Comparison of ENCODE assay signal across 11 cellular contexts in the genomic region with DNA sequence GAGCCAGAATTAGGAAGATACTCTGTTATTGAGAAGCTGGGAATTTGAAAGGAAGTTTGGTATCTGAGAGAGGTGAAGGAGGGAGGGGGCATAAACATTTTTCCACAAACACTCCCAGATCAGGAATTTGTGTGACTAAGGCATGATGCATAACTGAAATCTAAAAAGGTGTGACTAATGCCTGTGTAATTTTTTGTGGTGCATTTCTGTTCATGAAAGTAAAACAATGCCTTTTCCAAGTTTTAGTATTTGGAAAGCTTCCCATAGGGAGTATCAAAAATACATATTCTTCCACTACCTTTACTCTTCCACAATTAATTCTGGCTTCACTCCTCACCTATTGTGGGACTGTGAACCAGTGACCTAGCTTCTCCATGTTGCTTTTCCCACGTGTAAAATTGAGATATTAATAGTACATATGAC. TPM values are rescaled to one million over a fixed set of nuclear protein-coding genes. Genes with fewer than 3 reads are reported as not detected.
DNase-seq lines count a peak whose midpoint lies in the region; ATAC-seq and TF ChIP-seq lines count a peak whose summit lies in the region.
"Had no signal": no experiment of that assay in that cellular context is flagged by ENCODE, and none has a peak within 500 bp of the region (broad histone marks: within the 10 kb centered on the region; RNA-seq: fewer than 3 reads in every experiment).

No MANE protein-coding gene starts in this region.

- TF ChIP-seq CTCF in AG09309 (IDR thresholded peaks at IDR 0.05; ENCODE audit: control insufficient read depth, insufficient read depth, low read depth, low read length, missing control alignments), result no peak
- TF ChIP-seq CTCF in gastrocnemius medialis (IDR thresholded peaks at IDR 0.05 in 4 of 5, conservative IDR thresholded peaks at IDR 0.05 in 1 of 5), result no peak

- peaks cover 0 to 5% of the 10 kb centered on the region in 2 donors for H3K4me1 ChIP-seq in gastrocnemius medialis

- H3K9me3 ChIP-seq in gastrocnemius medialis, result no peaks in the 10 kb centered on the region

- no peaks in the 10 kb centered on the region for H3K27me3 ChIP-seq in gastrocnemius medialis

- no peak for ATAC-seq in stimulated activated naive CD8-positive, alpha-beta T cell treated with anti-CD3 and anti-CD28 coated beads, Interleukin-15, Interleukin-2, amounts not matched to agents 100 U/mL and 50 U/mL, for 24 hours
- no peak for ATAC-seq in gastrocnemius medialis
- ATAC-seq: activated CD8-positive, alpha-beta T cell treated with anti-CD3 and anti-CD28 coated beads, Interleukin-2, amount 10 ng/mL, durations not matched to agents 7 days and 5 days; stimulated activated memory B cell treated with anti-CD40 and anti-IgM and Interleukin-4, amounts not matched to agents 10 μg/mL and 1 μg/mL and 100 μg/mL, for 72 hours had no signal

- DNase-seq in AG09309 (ENCODE audit: low read depth), result peak; percentile 86
- DNase-seq in NCI-H226, result peak; percentile 94
- peak; percentile 22 for DNase-seq in epidermal melanocyte (ENCODE audit: insufficient read length, low spot score)
- peak; percentile 91 for DNase-seq in myocyte (ENCODE audit: low read depth)
- DNase-seq in stimulated activated naive CD8-positive, alpha-beta T cell treated with anti-CD3 and anti-CD28 coated beads, Interleukin-15, Interleukin-2, amounts not matched to agents 100 U/mL and 50 U/mL, for 24 hours, result no peak
- no peak for DNase-seq in gastrocnemius medialis
- DNase-seq in NCI-H2081 (lab: John Stamatoyannopoulos, UW), result no peak
- no peak for DNase-seq in activated CD4-positive, alpha-beta T cell treated with anti-CD3 and anti-CD28 coated beads for 48 hours
- DNase-seq: activated CD8-positive, alpha-beta T cell treated with anti-CD3 and anti-CD28 coated beads, Interleukin-2, amount 10 ng/mL, durations not matched to agents 7 days and 5 days; RPMI8226 had no signal

- H3K4me3 ChIP-seq in AG09309 (ENCODE audit: control insufficient read depth, low read depth, low read length) (no peak overlapping the region), gastrocnemius medialis (no peak overlapping the region)

- no peaks in the 10 kb centered on the region for H3K36me3 ChIP-seq in gastrocnemius medialis

- no peak for TF ChIP-seq POLR2A in gastrocnemius medialis (IDR thresholded peaks at IDR 0.05)

- in situ Hi-C loops in gastrocnemius medialis (cut with MboI; ENCODE audit: low sequenced_read_pairs in 4 of 4), result no loop called here

- peak overlapping the region in 1 of 4 donors; percentile 61 for H3K27ac ChIP-seq in gastrocnemius medialis

- intact Hi-C loops in gastrocnemius medialis (cut with DNase I; ENCODE audit: low total_unique reads), result no loop called here

RNA-seq across cellular contexts. Expression of a gene that starts 56.4 kb away (rescaled TPM):
- total RNA-seq in myocyte (89.0 and 131 TPM in 2 replicates), gastrocnemius medialis (10 to 100 TPM; 12.7 to 26.2 (median 14.9) TPM)
- 206 TPM for polyA plus RNA-seq in myocyte (2012)
- total RNA-seq: activated CD8-positive, alpha-beta T cell treated with anti-CD3 and anti-CD28 coated beads, Interleukin-2, amount 10 ng/mL, durations not matched to agents 7 days and 5 days had no signal

Comparison
In these comparisons a context has a peak if more than half of its experiments do, and no peak if none do; other contexts are left out.
1. DNase-seq: peak in AG09309 (single experiment), NCI-H226 (single experiment), epidermal melanocyte (single experiment) and myocyte (single experiment); none in stimulated activated naive CD8-positive, alpha-beta T cell treated with anti-CD3 and anti-CD28 coated beads, Interleukin-15, Interleukin-2, amounts not matched to agents 100 U/mL and 50 U/mL, for 24 hours (single experiment), gastrocnemius medialis (0 of 2), NCI-H2081 (0 of 2) and activated CD4-positive, alpha-beta T cell treated with anti-CD3 and anti-CD28 coated beads for 48 hours (single experiment).